ENCODE assay signal across 8 cellular contexts in genomic region chr15:99614749-99615288, GRCh38. TPM values are rescaled to one million over a fixed set of nuclear protein-coding genes. Genes with fewer than 3 reads are reported as not detected.
DNase-seq lines count a peak whose midpoint lies in the region; ATAC-seq and TF ChIP-seq lines count a peak whose summit lies in the region.

No MANE protein-coding gene starts in this region.

- TF ChIP-seq POLR2A in sigmoid colon (IDR thresholded peaks at IDR 0.05) (no peak), lower leg skin (IDR thresholded peaks at IDR 0.05) (no peak)

- H3K4me3 ChIP-seq in fibroblast of the aortic adventitia (ENCODE audit: low read depth, low read length) (no peak overlapping the region), sigmoid colon (no peak overlapping the region), lower leg skin (ENCODE audit: low read depth, poor library complexity, severe bottlenecking) (no peak overlapping the region)

- intact Hi-C loops in sigmoid colon (cut with DNase I) = loop anchor here (5.0 kb wide), 1 partner anchor 48 kb away; the partner anchor contains the start of gene MEF2A
- intact Hi-C loops in lower leg skin (cut with DNase I; ENCODE audit: low total_unique reads) = no loop called here

- H3K27me3 ChIP-seq in sigmoid colon = no peaks in the 10 kb centered on the region

- H3K9me3 ChIP-seq in sigmoid colon = no peaks in the 10 kb centered on the region

- TF ChIP-seq CTCF in fibroblast of the aortic adventitia (IDR thresholded peaks at IDR 0.05; ENCODE audit: insufficient read depth, low read length) = no peak
- no peak for TF ChIP-seq CTCF in sigmoid colon (IDR thresholded peaks at IDR 0.05)
- TF ChIP-seq CTCF in lower leg skin (IDR thresholded peaks at IDR 0.05) = no peak

- WGBS in sigmoid colon, 2 donors = 6 to 22% methylated on average over 1 of the region's 1 CpG
- WGBS in lower leg skin, 2 donors = 18 to 19% methylated on average over 1 of the region's 1 CpG

- no peaks in the 10 kb centered on the region for H3K36me3 ChIP-seq in sigmoid colon

- TF ChIP-seq EP300 in sigmoid colon (IDR thresholded peaks at IDR 0.05) = no peak

- peak; percentile 58 for ATAC-seq in GM19395 (IDR thresholded peaks at IDR 0.05; ENCODE audit: unreplicated experiment)

- DNase-seq in NCI-H69 (lab: John Stamatoyannopoulos, UW) (peak; percentile 38), fibroblast of the aortic adventitia (ENCODE audit: low read depth) (peak; percentile 18), sigmoid colon (no peak), lower leg skin (ENCODE audit: low spot score in 2 of 2) (no peak), DMS53 treated with DMSO at 0.1 percent for 48 hours (lab: John Stamatoyannopoulos, UW; ENCODE audit: unreplicated experiment) (no peak), NCI-H2196 (lab: John Stamatoyannopoulos, UW; ENCODE audit: unreplicated experiment) (no peak), DMS153 treated with DMSO at 0.1 percent for 48 hours (lab: John Stamatoyannopoulos, UW; ENCODE audit: unreplicated experiment) (no peak)

- H3K27ac ChIP-seq in sigmoid colon = peak overlapping the region in 3 of 4 donors; percentile 22 to 51 (median 45)

- H3K4me1 ChIP-seq in sigmoid colon = peaks cover 0 to 76% (median 55%) of the 10 kb centered on the region in 4 donors

RNA-seq across cellular contexts. Expression of gene MEF2A, which starts 49.0 kb away (rescaled TPM):
- total RNA-seq in fibroblast of the aortic adventitia (ENCODE audit: low replicate concordance) (95.1 and 118 TPM in 2 replicates), sigmoid colon (100 to 1,000 TPM in 1 of 4 donors, 10 to 100 TPM in 3; 78.8 to 123 (median 80.3) TPM), lower leg skin (100 to 1,000 TPM in 2 of 4 donors, 10 to 100 TPM in 2; 71.9 to 126 (median 103) TPM)
- 10 to 100 TPM; 11.6 to 15.4 (median 14.4) TPM for polyA plus RNA-seq in sigmoid colon

Comparison
In these comparisons a context has a peak if more than half of its experiments do, and no peak if none do; other contexts are left out.
1. DNase-seq: peak in NCI-H69 (single experiment) and fibroblast of the aortic adventitia (single experiment); none in sigmoid colon (single experiment), lower leg skin (0 of 2), DMS53 treated with DMSO at 0.1 percent for 48 hours (single experiment), NCI-H2196 (single experiment) and DMS153 treated with DMSO at 0.1 percent for 48 hours (single experiment).